Comparison of ENCODE assay signal across 16 cellular contexts in the genomic region with DNA sequence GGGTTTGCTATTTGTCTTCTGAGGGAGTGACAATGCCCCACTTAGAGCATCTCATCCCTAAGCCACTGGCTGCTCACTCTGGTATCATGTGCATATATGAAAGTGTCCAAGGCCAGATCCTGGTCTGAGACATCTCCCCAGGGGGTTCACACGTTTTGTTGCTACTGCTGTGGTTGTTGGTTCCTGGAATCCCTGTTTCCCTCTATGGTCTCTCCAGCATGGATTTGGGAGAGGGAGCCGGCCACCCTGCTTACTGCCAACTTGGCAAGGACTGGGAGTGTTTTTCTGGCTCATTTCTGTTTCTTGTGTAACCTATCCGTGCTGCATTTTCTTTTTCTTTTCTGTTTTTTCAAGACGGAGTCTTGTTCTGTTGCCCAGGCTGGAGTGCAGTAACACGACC.
A peak's percentile ranks its signal among the peaks of the same experiment; 100 is the strongest.
DNase-seq lines count a peak whose midpoint lies in the region; ATAC-seq and TF ChIP-seq lines count a peak whose summit lies in the region.
"Had no signal": no experiment of that assay in that cellular context is flagged by ENCODE, and none has a peak within 500 bp of the region (broad histone marks: within the 10 kb centered on the region; RNA-seq: fewer than 3 reads in every experiment).

No MANE protein-coding gene starts in this region.

- H3K36me3 Mint-ChIP-seq in T-helper 2 cell treated with Interferon-gamma antibody and Interleukin-4, amounts not matched to agents 5 μg/mL and 100 μg/mL, for 36 hours (ENCODE audit: low read depth), result peaks cover 3% of the 10 kb centered on the region
- H3K36me3 Mint-ChIP-seq in naive B cell, result no peaks in the 10 kb centered on the region

- H3K27me3 ChIP-seq in SU-DHL-6 (ENCODE audit: low read length), result no peaks in the 10 kb centered on the region

- DNase-seq in T-helper 2 cell treated with Interferon-gamma antibody and Interleukin-4, amounts not matched to agents 5 μg/mL and 100 μg/mL, for 36 hours (ENCODE audit: low spot score), result no peak
- DNase-seq in T-helper 2 cell, result no peak
- no peak for DNase-seq in naive B cell
- DNase-seq in HUDEP-2 (lab: John Stamatoyannopoulos, UW; ENCODE audit: unreplicated experiment in 76 of 76), result no peak
- no peak for DNase-seq in NCI-H446 (lab: John Stamatoyannopoulos, UW)
- DNase-seq in NCI-H82 (lab: John Stamatoyannopoulos, UW), result no peak
- DNase-seq: 8988T, GF-D8, IMR-90, NCI-H1105, NCI-H1694, NCI-H2227 treated with DMSO at 0.1 percent for 48 hours, NCI-H526 treated with DMSO at 0.1 percent for 48 hours, OCI-M1 had no signal

- H3K27me3 Mint-ChIP-seq in T-helper 2 cell treated with Interferon-gamma antibody and Interleukin-4, amounts not matched to agents 5 μg/mL and 100 μg/mL, for 36 hours (ENCODE audit: low read depth), result no peaks in the 10 kb centered on the region
- H3K27me3 Mint-ChIP-seq in naive B cell, result peaks cover 0 to 5% (median 0%) of the 10 kb centered on the region in 3 donors

- no peak overlapping the region for H3K4me3 Mint-ChIP-seq in T-helper 2 cell treated with Interferon-gamma antibody and Interleukin-4, amounts not matched to agents 5 μg/mL and 100 μg/mL, for 36 hours
- H3K4me3 Mint-ChIP-seq in naive B cell, result peak overlapping the region in 6 of 8 donors; percentile 29 to 72 (median 64)

- no peak overlapping the region for H3K9ac ChIP-seq in SU-DHL-6 (ENCODE audit: low read length)

- no peak overlapping the region for H2AFZ ChIP-seq in SU-DHL-6 (ENCODE audit: low read depth, low read length, severe bottlenecking)

- H3F3A ChIP-seq in SU-DHL-6 (ENCODE audit: insufficient read depth), result peaks cover 36% of the 10 kb centered on the region

- no peak overlapping the region for H3K4me3 ChIP-seq in SU-DHL-6 (ENCODE audit: insufficient read depth, low read length, poor library complexity, severe bottlenecking)

- H3K4me1 Mint-ChIP-seq in T-helper 2 cell treated with Interferon-gamma antibody and Interleukin-4, amounts not matched to agents 5 μg/mL and 100 μg/mL, for 36 hours (ENCODE audit: low read depth), result peaks cover 36% of the 10 kb centered on the region
- peaks cover 47 to 70% (median 59%) of the 10 kb centered on the region in 3 donors for H3K4me1 Mint-ChIP-seq in naive B cell

- peaks cover 4% of the 10 kb centered on the region for H3K9me3 Mint-ChIP-seq in T-helper 2 cell treated with Interferon-gamma antibody and Interleukin-4, amounts not matched to agents 5 μg/mL and 100 μg/mL, for 36 hours
- H3K9me3 Mint-ChIP-seq in naive B cell, result peaks cover 0 to 5% (median 0%) of the 10 kb centered on the region in 7 donors

- H3K9me2 ChIP-seq in SU-DHL-6 (replicated peaks; ENCODE audit: insufficient read depth, low read length), result no peaks in the 10 kb centered on the region

- ATAC-seq in naive B cell (ENCODE audit: low read depth in 2 of 2), result no peak
- ATAC-seq in GM19324 (IDR thresholded peaks at IDR 0.05; ENCODE audit: low FRiP score, unreplicated experiment), result no peak

- TF ChIP-seq CTCF in SU-DHL-6 (IDR thresholded peaks at IDR 0.05; ENCODE audit: insufficient read depth, low read length, poor library complexity, severe bottlenecking), result no peak

- H3K9me3 ChIP-seq in SU-DHL-6 (ENCODE audit: insufficient read depth, low read length), result no peaks in the 10 kb centered on the region

- H3K27ac ChIP-seq in SU-DHL-6 (ENCODE audit: low read depth, low read length), result peak overlapping the region; percentile 99; the same call in 1 of the 2 replicates

- no peaks in the 10 kb centered on the region for H4K20me1 ChIP-seq in SU-DHL-6 (ENCODE audit: low read depth, low read length)

- no peaks in the 10 kb centered on the region for H3K36me3 ChIP-seq in SU-DHL-6 (ENCODE audit: low read length)

- H3K4me2 ChIP-seq in SU-DHL-6 (ENCODE audit: low read depth, low read length, poor library complexity, severe bottlenecking), result no peak overlapping the region

- peak overlapping the region; percentile 19 for H3K27ac Mint-ChIP-seq in T-helper 2 cell treated with Interferon-gamma antibody and Interleukin-4, amounts not matched to agents 5 μg/mL and 100 μg/mL, for 36 hours
- peak overlapping the region; percentile 84 to 95 (median 89) for H3K27ac Mint-ChIP-seq in naive B cell

- H3K79me2 ChIP-seq in SU-DHL-6 (ENCODE audit: insufficient read depth, low read length), result no peaks in the 10 kb centered on the region
